Comparison of ENCODE assay signal across 12 cellular contexts in the genomic region with DNA sequence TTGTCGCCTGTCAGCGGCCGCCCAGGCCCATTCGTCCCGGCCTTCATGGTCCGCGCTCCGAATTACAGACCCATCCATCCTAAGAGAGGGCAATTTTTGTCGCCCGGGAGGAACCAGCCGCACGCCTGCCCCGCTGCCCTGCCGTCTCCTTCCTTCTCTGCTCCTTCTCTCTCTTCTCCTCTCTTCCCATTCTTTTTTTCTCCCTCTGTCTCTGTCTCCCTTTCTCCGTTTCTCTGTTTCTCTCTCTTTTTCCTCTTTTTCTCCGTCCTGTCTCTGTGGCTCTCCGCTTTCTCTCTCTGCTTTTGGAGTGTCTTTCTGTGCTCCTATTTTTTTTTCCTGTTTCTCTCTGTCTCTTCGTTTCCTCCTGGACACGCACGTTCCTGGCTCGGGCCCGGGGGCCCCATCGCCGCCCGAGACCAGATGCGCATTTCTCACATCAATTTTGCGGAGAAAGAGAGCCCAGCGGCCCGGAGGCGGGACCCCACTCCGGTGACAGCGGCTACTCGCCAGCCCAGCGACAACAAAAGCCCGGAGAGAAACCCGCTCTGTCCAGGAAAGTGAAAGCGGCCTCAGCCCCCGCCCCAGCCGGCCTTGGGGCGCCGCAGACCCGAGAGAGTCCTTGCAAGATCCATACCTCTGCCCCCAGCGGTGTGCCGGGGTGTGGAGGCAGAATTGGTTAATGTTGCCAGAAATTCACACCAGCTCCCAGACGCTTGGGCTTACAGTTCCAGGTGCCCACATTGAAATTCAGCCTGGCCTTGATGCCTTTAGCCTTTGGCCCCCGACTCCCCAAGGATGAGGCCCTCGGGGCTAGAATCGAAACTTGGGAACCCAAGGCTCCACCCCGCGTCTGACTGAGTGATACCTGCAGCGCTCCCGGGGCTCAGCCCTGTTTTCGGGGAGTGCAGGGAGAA. TPM values are rescaled to one million over a fixed set of nuclear protein-coding genes. Genes with fewer than 3 reads are reported as not detected.
A peak's percentile ranks its signal among the peaks of the same experiment; 100 is the strongest.
DNase-seq lines count a peak whose midpoint lies in the region; ATAC-seq and TF ChIP-seq lines count a peak whose summit lies in the region.
"Had no signal": no experiment of that assay in that cellular context is flagged by ENCODE, and none has a peak within 500 bp of the region (broad histone marks: within the 10 kb centered on the region; RNA-seq: fewer than 3 reads in every experiment).

No MANE protein-coding gene starts in this region.

- CTCF ChIA-PET in activated CD4-positive, alpha-beta T cell treated with anti-CD3 and anti-CD28 coated beads, Interleukin-2, amount 10 ng/mL, durations not matched to agents 7 days and 5 days (lab: Charles Lee), result no interaction called here
- CTCF ChIA-PET in activated CD4-positive, alpha-beta memory T cell treated with anti-CD3 and anti-CD28 coated beads for 36 hours (lab: Charles Lee), result interaction anchor here (1.6 to 2.7 kb wide), 2 partner anchors 11 to 240 kb away, joined by 3 to 22 read pairs; no protein-coding TSS in a partner anchor

- H3K27me3 ChIP-seq in stomach, result peaks cover 58 to 100% (median 100%) of the 10 kb centered on the region in 3 donors

- peaks cover 5% of the 10 kb centered on the region for H3K36me3 Mint-ChIP-seq in activated CD4-positive, alpha-beta T cell treated with anti-CD3 and anti-CD28 coated beads, Interleukin-2, amount 10 ng/mL, durations not matched to agents 7 days and 5 days (ENCODE audit: low read depth)
- H3K36me3 Mint-ChIP-seq in activated CD4-positive, alpha-beta memory T cell treated with anti-CD3 and anti-CD28 coated beads for 36 hours, result no peaks in the 10 kb centered on the region

- H3K27me3 Mint-ChIP-seq in activated CD4-positive, alpha-beta T cell treated with anti-CD3 and anti-CD28 coated beads, Interleukin-2, amount 10 ng/mL, durations not matched to agents 7 days and 5 days, result peaks cover 74% of the 10 kb centered on the region
- H3K27me3 Mint-ChIP-seq in activated CD4-positive, alpha-beta memory T cell treated with anti-CD3 and anti-CD28 coated beads for 36 hours, result peaks cover 72% of the 10 kb centered on the region

- no peaks in the 10 kb centered on the region for H3K9me3 Mint-ChIP-seq in activated CD4-positive, alpha-beta T cell treated with anti-CD3 and anti-CD28 coated beads, Interleukin-2, amount 10 ng/mL, durations not matched to agents 7 days and 5 days
- no peaks in the 10 kb centered on the region for H3K9me3 Mint-ChIP-seq in activated CD4-positive, alpha-beta memory T cell treated with anti-CD3 and anti-CD28 coated beads for 36 hours

- peaks cover 64 to 82% (median 78%) of the 10 kb centered on the region in 4 donors for H3K4me1 ChIP-seq in stomach

- ATAC-seq in GM18867 (IDR thresholded peaks at IDR 0.05; ENCODE audit: unreplicated experiment) (no peak), GM21786 (IDR thresholded peaks at IDR 0.05; ENCODE audit: unreplicated experiment) (no peak)

- H3K27ac ChIP-seq in stomach, result no peak overlapping the region
- H3K27ac ChIP-seq: BLaER1 treated with 17β-estradiol and CSF1 and Interleukin-3, amounts not matched to agents 10 nM and 100 nM had no signal

- intact Hi-C loops in activated CD4-positive, alpha-beta memory T cell treated with anti-CD3 and anti-CD28 coated beads for 36 hours (cut with micrococcal nuclease), result loop anchor here (5.0 to 10.0 kb wide), 4 partner anchors 88 to 557 kb away; a partner anchor contains a TSS
- intact Hi-C loops in stomach (cut with DNase I; ENCODE audit: low total_unique reads), result no loop called here

- peaks cover 0 to 5% (median 0%) of the 10 kb centered on the region in 4 donors for H3K9me3 ChIP-seq in stomach

- no peak for TF ChIP-seq POLR2A in stomach (IDR thresholded peaks at IDR 0.05)

- peak overlapping the region; percentile 21 to 47 (median 26) for H3K4me3 ChIP-seq in stomach
- H3K4me3 ChIP-seq: BLaER1 treated with 17β-estradiol and CSF1 and Interleukin-3, amounts not matched to agents 10 nM and 100 nM had no signal

- POLR2A ChIA-PET in activated CD4-positive, alpha-beta T cell treated with anti-CD3 and anti-CD28 coated beads, Interleukin-2, amount 10 ng/mL, durations not matched to agents 7 days and 5 days (lab: Charles Lee), result no interaction called here
- POLR2A ChIA-PET in activated CD4-positive, alpha-beta memory T cell treated with anti-CD3 and anti-CD28 coated beads for 36 hours (lab: Charles Lee), result no interaction called here

- peak overlapping the region; percentile 32 for H3K4me3 Mint-ChIP-seq in activated CD4-positive, alpha-beta T cell treated with anti-CD3 and anti-CD28 coated beads, Interleukin-2, amount 10 ng/mL, durations not matched to agents 7 days and 5 days
- no peak overlapping the region for H3K4me3 Mint-ChIP-seq in activated CD4-positive, alpha-beta memory T cell treated with anti-CD3 and anti-CD28 coated beads for 36 hours

- 4 to 10% (median 6%) methylated on average over 43 to 53 of the region's 53 CpGs for WGBS in stomach, 5 donors

- TF ChIP-seq CTCF in stomach (IDR thresholded peaks at IDR 0.05), result no peak

- peaks cover 36% of the 10 kb centered on the region for H3K4me1 Mint-ChIP-seq in activated CD4-positive, alpha-beta T cell treated with anti-CD3 and anti-CD28 coated beads, Interleukin-2, amount 10 ng/mL, durations not matched to agents 7 days and 5 days
- peaks cover 48% of the 10 kb centered on the region for H3K4me1 Mint-ChIP-seq in activated CD4-positive, alpha-beta memory T cell treated with anti-CD3 and anti-CD28 coated beads for 36 hours (ENCODE audit: low read depth)

- no peak for TF ChIP-seq EP300 in stomach (IDR thresholded peaks at IDR 0.05)

- no peak for DNase-seq in activated CD4-positive, alpha-beta T cell treated with anti-CD3 and anti-CD28 coated beads, Interleukin-2, amount 10 ng/mL, durations not matched to agents 7 days and 5 days
- DNase-seq in activated CD4-positive, alpha-beta T cell treated with anti-CD3 and anti-CD28 coated beads for 4 hours, result no peak
- peak; percentile 31 for DNase-seq in activated CD4-positive, alpha-beta memory T cell treated with anti-CD3 and anti-CD28 coated beads for 36 hours
- DNase-seq in iPS-NIHi11 (ENCODE audit: low spot score), result peak; percentile 45
- DNase-seq in stomach, result no peak
- DNase-seq in NCI-H1105 (lab: John Stamatoyannopoulos, UW), result no peak
- DNase-seq: SHP77 treated with DMSO at 0.1 percent for 48 hours had no signal

- peak overlapping the region; percentile 78 for H3K27ac Mint-ChIP-seq in activated CD4-positive, alpha-beta T cell treated with anti-CD3 and anti-CD28 coated beads, Interleukin-2, amount 10 ng/mL, durations not matched to agents 7 days and 5 days
- no peak overlapping the region for H3K27ac Mint-ChIP-seq in activated CD4-positive, alpha-beta memory T cell treated with anti-CD3 and anti-CD28 coated beads for 36 hours

- no peaks in the 10 kb centered on the region for H3K36me3 ChIP-seq in stomach
- H3K36me3 ChIP-seq: BLaER1 treated with 17β-estradiol and CSF1 and Interleukin-3, amounts not matched to agents 10 nM and 100 nM had no signal

RNA-seq across cellular contexts. Expression of a gene that starts 4.1 kb away (rescaled TPM):
- total RNA-seq in activated CD4-positive, alpha-beta T cell treated with anti-CD3 and anti-CD28 coated beads, Interleukin-2, amount 10 ng/mL, durations not matched to agents 7 days and 5 days, result not detected
- total RNA-seq in activated CD4-positive, alpha-beta memory T cell treated with anti-CD3 and anti-CD28 coated beads for 36 hours, result not detected
- not detected for total RNA-seq in stomach
- not detected for polyA plus RNA-seq in stomach
- total RNA-seq: mucosa of gallbladder had no signal
- polyA plus RNA-seq: esophagus had no signal

Comparison
In these comparisons a context has a peak if more than half of its experiments do, and no peak if none do; other contexts are left out.
1. DNase-seq: peak in activated CD4-positive, alpha-beta memory T cell treated with anti-CD3 and anti-CD28 coated beads for 36 hours (single experiment) and iPS-NIHi11 (single experiment); none in activated CD4-positive, alpha-beta T cell treated with anti-CD3 and anti-CD28 coated beads, Interleukin-2, amount 10 ng/mL, durations not matched to agents 7 days and 5 days (single experiment), activated CD4-positive, alpha-beta T cell treated with anti-CD3 and anti-CD28 coated beads for 4 hours (0 of 2), stomach (single experiment) and NCI-H1105 (single experiment).